8 cellular contexts compared by ENCODE assay signal in the genomic region with DNA sequence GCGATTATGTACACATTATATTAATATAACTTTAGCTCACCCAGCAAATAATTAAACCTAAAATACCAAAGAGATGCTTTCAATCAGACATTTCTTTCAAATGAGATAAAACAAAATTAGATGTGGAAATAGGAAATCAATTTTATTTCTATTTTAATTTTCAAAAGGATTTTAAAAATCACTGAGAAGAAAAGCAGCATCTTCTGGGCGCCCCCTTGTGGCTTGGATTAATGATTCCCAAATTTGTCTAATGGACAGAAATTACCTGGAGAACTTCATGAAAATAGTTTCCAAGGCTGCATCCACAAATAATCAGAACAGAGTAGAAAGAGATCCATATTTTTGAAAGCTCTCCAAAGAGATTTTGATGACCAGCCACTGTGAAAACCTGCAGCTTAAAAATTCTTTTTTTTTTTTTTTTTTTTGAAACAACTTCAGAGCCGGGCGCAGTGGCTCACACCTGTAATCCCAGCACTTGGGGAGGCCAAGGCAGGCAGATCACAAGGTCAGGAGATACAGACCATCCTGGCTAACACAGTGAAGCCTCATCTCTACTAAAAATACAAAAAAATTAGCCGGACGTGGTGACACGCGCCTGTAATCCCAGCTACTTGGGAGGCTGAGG. TPM values are rescaled to one million over a fixed set of nuclear protein-coding genes. Genes with fewer than 3 reads are reported as not detected.
DNase-seq lines count a peak whose midpoint lies in the region; ATAC-seq, FAIRE-seq and TF ChIP-seq lines count a peak whose summit lies in the region.

No MANE protein-coding gene starts in this region.

- no peak for FAIRE-seq in K562 (lab: Jason Lieb, UNC)

- H3K36me3 Mint-ChIP-seq in natural killer cell, result no peaks in the 10 kb centered on the region
- H3K36me3 Mint-ChIP-seq in natural killer cell treated with Interleukin-12 subunit alpha and Interleukin-12 subunit beta and Interleukin-15 and Interleukin-18, amount 100 ng/mL, for 72 hours, result no peaks in the 10 kb centered on the region

- TF ChIP-seq EP300 in K562 (IDR thresholded peaks at IDR 0.05; ENCODE audit: low read length), result no peak

- no peak for TF ChIP-seq POLR2A in K562 (conservative IDR thresholded peaks at IDR 0.05)

- no peaks in the 10 kb centered on the region for H3K9me1 ChIP-seq in K562 (ENCODE audit: control insufficient read depth, insufficient read depth, low read length)

- in situ Hi-C loops in K562 (cut with MboI), result loop anchor here (25.0 kb wide), 2 partner anchors 443 to 532 kb away; no protein-coding TSS in a partner anchor

- TF ChIP-seq CTCF in natural killer cell (IDR thresholded peaks at IDR 0.05) (peak; percentile 89), OCI-LY7 (conservative IDR thresholded peaks at IDR 0.05; ENCODE audit: low read length) (peak; percentile 97), K562 (IDR thresholded peaks at IDR 0.05 in 2 of 3, conservative IDR thresholded peaks at IDR 0.05 in 1 of 3; ENCODE audit: insufficient read depth in 2 of 3, low read depth in 1 of 3, low read length in 3 of 3) (peak; percentile 29 to 66 (median 37); a peak in 4 of 6 replicates), kidney epithelial cell (IDR thresholded peaks at IDR 0.05; ENCODE audit: insufficient read depth, low read length, poor library complexity, severe bottlenecking) (peak; percentile 67)

- BruUV-seq in OCI-LY7 (replicated peaks; lab: Mats Ljungman, UMichigan) (no TSS peak), K562 (replicated peaks; lab: Mats Ljungman, UMichigan) (no TSS peak)

- H3K27me3 Mint-ChIP-seq in natural killer cell (ENCODE audit: low read depth in 2 of 2), result no peaks in the 10 kb centered on the region
- no peaks in the 10 kb centered on the region for H3K27me3 Mint-ChIP-seq in natural killer cell treated with Interleukin-12 subunit alpha and Interleukin-12 subunit beta and Interleukin-15 and Interleukin-18, amount 100 ng/mL, for 72 hours

- H3K4me3 ChIP-seq in OCI-LY7 (ENCODE audit: low read depth, low read length, poor library complexity, severe bottlenecking) (no peak overlapping the region), K562 (no peak overlapping the region), kidney epithelial cell (ENCODE audit: low read depth, low read length) (no peak overlapping the region), aorta (ENCODE audit: low read length in 2 of 2) (no peak overlapping the region)

- H3K9me3 ChIP-seq in OCI-LY7 (ENCODE audit: low read length) (no peaks in the 10 kb centered on the region), K562 (replicated peaks; ENCODE audit: control insufficient read depth, insufficient read depth, low read depth, low read length) (no peaks in the 10 kb centered on the region), aorta (ENCODE audit: control insufficient read depth, low read length) (no peaks in the 10 kb centered on the region)

- POLR2A ChIA-PET in OCI-LY7 (lab: Charles Lee), result interaction anchor here (0.5 to 1.1 kb wide), 8 partner anchors 8 to 329 kb away, joined by 3 to 6 read pairs (median 4); no protein-coding TSS in a partner anchor
- POLR2A ChIA-PET in K562 (lab: Yijun Ruan, JAX), result no interaction called here

- H3K9me2 ChIP-seq in OCI-LY7 (ENCODE audit: insufficient read depth, low read length), result no peaks in the 10 kb centered on the region

- CTCF ChIA-PET in OCI-LY7 (lab: Charles Lee; ENCODE audit: unreplicated experiment), result interaction anchor here (1.1 to 2.6 kb wide), 2 partner anchors 10 to 12 kb away, joined by 3 to 7 read pairs; no protein-coding TSS in a partner anchor
- CTCF ChIA-PET in K562 (lab: Yijun Ruan, JAX; ENCODE audit: low intra/inter-chr PET ratio), result interaction anchor here (0.7 kb wide), 1 partner anchor 213 kb away, joined by 3 read pairs; no protein-coding TSS in a partner anchor

- no peaks in the 10 kb centered on the region for H3K4me1 ChIP-seq in OCI-LY7 (ENCODE audit: insufficient read depth, low read length, poor library complexity, severe bottlenecking)
- H3K4me1 ChIP-seq in K562 (replicated peaks in 1 of 2; ENCODE audit: control insufficient read depth in 2 of 2, insufficient read depth in 2 of 2, low read length in 2 of 2), result no peaks in the 10 kb centered on the region
- peaks cover 0 to 4% of the 10 kb centered on the region in 2 donors for H3K4me1 ChIP-seq in aorta (ENCODE audit: control insufficient read depth in 1 of 2, insufficient read depth in 2 of 2, low read length in 2 of 2)

- ATAC-seq in natural killer cell (no peak), K562 (no peak), aorta (ENCODE audit: low FRiP score) (no peak)
- no peak for ATAC-seq in natural killer cell treated with Interleukin-12 subunit alpha and Interleukin-12 subunit beta and Interleukin-15 and Interleukin-18, amount 100 ng/mL, for 72 hours

- H2AFZ ChIP-seq in OCI-LY7 (ENCODE audit: low read length) (no peak overlapping the region), K562 (ENCODE audit: low read depth, low read length) (no peak overlapping the region)

- H3K4me2 ChIP-seq in OCI-LY7 (ENCODE audit: low read length) (no peak overlapping the region), K562 (ENCODE audit: insufficient read depth, low read length) (no peak overlapping the region)

- WGBS in K562 (ENCODE audit: insufficient coverage, low coverage, missing lambda C conversion rate), result 50% methylated on average over 6 of the region's 8 CpGs
- WGBS in aorta, 2 donors, result 82 to 83% methylated on average over 8 of the region's 8 CpGs

- peaks cover 10 to 15% of the 10 kb centered on the region in 2 donors for H3K4me1 Mint-ChIP-seq in natural killer cell
- peaks cover 10 to 12% of the 10 kb centered on the region in 2 donors for H3K4me1 Mint-ChIP-seq in natural killer cell treated with Interleukin-12 subunit alpha and Interleukin-12 subunit beta and Interleukin-15 and Interleukin-18, amount 100 ng/mL, for 72 hours (ENCODE audit: low read depth in 2 of 2)

- intact Hi-C loops in natural killer cell (cut with micrococcal nuclease) (loop anchor here (1.0 to 5.0 kb wide), 2 partner anchors 77 to 215 kb away; no protein-coding TSS in a partner anchor), OCI-LY7 (cut with micrococcal nuclease; ENCODE audit: unreplicated experiment) (loop anchor here (1.0 to 2.0 kb wide), 2 partner anchors 190 to 215 kb away; no protein-coding TSS in a partner anchor), K562 (cut with micrococcal nuclease) (loop anchor here (5.0 kb wide), 1 partner anchor 532 kb away; no protein-coding TSS in a partner anchor), aorta (cut with DNase I) (loop anchor here in 1 of 2 donors (10.0 kb wide), 1 partner anchor 456 kb away; no protein-coding TSS in a partner anchor)

- no peak overlapping the region for H3K27ac Mint-ChIP-seq in natural killer cell
- H3K27ac Mint-ChIP-seq in natural killer cell treated with Interleukin-12 subunit alpha and Interleukin-12 subunit beta and Interleukin-15 and Interleukin-18, amount 100 ng/mL, for 72 hours, result no peak overlapping the region

- no peaks in the 10 kb centered on the region for H4K20me1 ChIP-seq in OCI-LY7 (ENCODE audit: insufficient read depth, low read length)
- no peaks in the 10 kb centered on the region for H4K20me1 ChIP-seq in K562 (replicated peaks; ENCODE audit: control insufficient read depth, insufficient read depth, low read length)

- no peak overlapping the region for H3K9ac ChIP-seq in K562 (ENCODE audit: insufficient read depth in 1 of 2, low read depth in 2 of 2, low read length in 2 of 2)

- no peak overlapping the region for H3K27ac ChIP-seq in OCI-LY7 (ENCODE audit: low read depth, low read length, poor library complexity, severe bottlenecking)
- no peak overlapping the region for H3K27ac ChIP-seq in K562 (ENCODE audit: extremely low read depth, low read depth, low read length)
- no peak overlapping the region for H3K27ac ChIP-seq in aorta (ENCODE audit: low read depth in 1 of 2, low read length in 2 of 2)

- no peak for DNase-seq in natural killer cell
- DNase-seq in natural killer cell treated with Interleukin-12 subunit alpha and Interleukin-12 subunit beta and Interleukin-15 and Interleukin-18, amount 100 ng/mL, for 72 hours (ENCODE audit: low spot score), result no peak
- DNase-seq in OCI-LY7 (ENCODE audit: low spot score), result peak; percentile 54
- peak; percentile 13 to 45 (median 19) for DNase-seq in K562 (ENCODE audit: extremely low read depth in 1 of 4, low spot score in 3 of 4)
- DNase-seq in kidney epithelial cell (ENCODE audit: low read depth), result no peak
- peak; percentile 14 to 23 for DNase-seq in stimulated activated CD8-positive, alpha-beta memory T cell treated with anti-CD3 and anti-CD28 coated beads, Interleukin-7, amount 100 ng/mL, for 1 hour (ENCODE audit: low read depth in 2 of 2)
- DNase-seq in NCI-H226, result no peak
- DNase-seq in aorta, result no peak

- H3K9me3 Mint-ChIP-seq in natural killer cell, result no peaks in the 10 kb centered on the region
- H3K9me3 Mint-ChIP-seq in natural killer cell treated with Interleukin-12 subunit alpha and Interleukin-12 subunit beta and Interleukin-15 and Interleukin-18, amount 100 ng/mL, for 72 hours, result no peaks in the 10 kb centered on the region

- no peak overlapping the region for H3K4me3 Mint-ChIP-seq in natural killer cell
- no peak overlapping the region for H3K4me3 Mint-ChIP-seq in natural killer cell treated with Interleukin-12 subunit alpha and Interleukin-12 subunit beta and Interleukin-15 and Interleukin-18, amount 100 ng/mL, for 72 hours

- H3K79me2 ChIP-seq in OCI-LY7 (ENCODE audit: insufficient read depth, low read depth, low read length) (no peaks in the 10 kb centered on the region), K562 (ENCODE audit: control insufficient read depth, insufficient read depth, low read length) (no peaks in the 10 kb centered on the region)

- H3K36me3 ChIP-seq in OCI-LY7 (ENCODE audit: insufficient read depth, low read length), result no peaks in the 10 kb centered on the region
- no peaks in the 10 kb centered on the region for H3K36me3 ChIP-seq in K562 (ENCODE audit: control insufficient read depth, insufficient read depth, low read length)
- H3K36me3 ChIP-seq in kidney epithelial cell (ENCODE audit: control insufficient read depth, insufficient read depth, low read length), result no peaks in the 10 kb centered on the region
- H3K36me3 ChIP-seq in aorta (ENCODE audit: control insufficient read depth in 1 of 2, insufficient read depth in 2 of 2, low read length in 1 of 2), result no peaks in the 10 kb centered on the region

- TF ChIP-seq RAD21 in K562 (CRISPR knock-in tag; conservative IDR thresholded peaks at IDR 0.05 in 1 of 2, IDR thresholded peaks at IDR 0.05 in 1 of 2), result peak in 1 of 2 experiments; percentile 50; a peak in 2 of 4 replicates

- peaks cover 0 to 6% of the 10 kb centered on the region in 2 experiments; a peak in 3 of 5 replicates for H3K27me3 ChIP-seq in K562 (ENCODE audit: control insufficient read depth in 2 of 2, insufficient read depth in 2 of 2, low read length in 2 of 2)
- no peaks in the 10 kb centered on the region for H3K27me3 ChIP-seq in kidney epithelial cell (ENCODE audit: control insufficient read depth, insufficient read depth, low read length)
- H3K27me3 ChIP-seq in aorta (ENCODE audit: control insufficient read depth in 1 of 2, insufficient read depth in 2 of 2, low read length in 1 of 2), result no peaks in the 10 kb centered on the region

RNA-seq across cellular contexts. Expression of a gene that starts 50.9 kb away (rescaled TPM):
- 100 to 1,000 TPM; 204 to 326 (median 230) TPM for total RNA-seq in natural killer cell
- 10 to 100 TPM; 39.8 to 63.7 TPM for total RNA-seq in natural killer cell treated with Interleukin-12 subunit alpha and Interleukin-12 subunit beta and Interleukin-15 and Interleukin-18, amount 100 ng/mL, for 72 hours
- 0.90 and 1.8 TPM in 2 replicates for total RNA-seq in OCI-LY7 (2014; rRNA removed; shearing (Covaris generic))
- 3.9 and 4.8 TPM in 2 replicates for total RNA-seq in OCI-LY7 (2022)
- 125 and 149 TPM in 2 replicates for total RNA-seq in K562 (2011; cell fraction: chromatin; rRNA removed; ENCODE audit: low replicate concordance)
- 48.0 and 84.4 TPM in 2 replicates for total RNA-seq in K562 (2011; cell fraction: nucleolus; rRNA removed)
- total RNA-seq in K562 (2011; cell fraction: nucleoplasm; rRNA removed), result 87.5 and 104 TPM in 2 replicates
- 8.2 and 12.2 TPM in 2 replicates for total RNA-seq in K562 (2014; rRNA removed)
- total RNA-seq in K562 (2014; rRNA removed; fragmentation: Illumina TruSeq; extraction: Trizol), result 13.6 and 15.8 TPM in 2 replicates
- 14.2 and 14.4 TPM in 2 replicates for total RNA-seq in K562 (2015; rRNA removed; fragmentation: Illumina TruSeq; extraction: Trizol)
- total RNA-seq in K562 (2021), result 12.7 and 15.8 TPM in 2 replicates
- 26.3 and 29.9 TPM in 2 replicates for polyA plus RNA-seq in K562 (2011; rRNA removed)
- 18.2 and 27.8 TPM in 2 replicates for polyA plus RNA-seq in K562 (2011; cell fraction: cytosol; rRNA removed)
- polyA plus RNA-seq in K562 (2011; cell fraction: nucleus; rRNA removed), result 29.7 and 36.2 TPM in 2 replicates
- 21.0 and 30.6 TPM in 2 replicates for polyA plus RNA-seq in K562 (2012)
- polyA plus RNA-seq in K562 (2014; fragmentation: Illumina TruSeq; extraction: Trizol), result 14.7 and 15.4 TPM in 2 replicates
- polyA plus RNA-seq in K562 (2014; fragmentation: Nextera tagmentation; extraction: Ambion mirVana), result 1 to 10 TPM; 5.4 to 5.9 TPM
- 9.9 and 10.3 TPM in 2 replicates for polyA plus RNA-seq in K562 (2014; rRNA removed)
- 51.8 and 52.9 TPM in 2 replicates for polyA minus RNA-seq in K562 (2011; rRNA and poly(A)+ RNA removed)
- polyA minus RNA-seq in K562 (2011; cell fraction: cytosol; rRNA and poly(A)+ RNA removed), result 23.4 and 23.6 TPM in 2 replicates
- 33.5 and 48.8 TPM in 2 replicates for polyA minus RNA-seq in K562 (2011; cell fraction: nucleus; rRNA and poly(A)+ RNA removed)
- 35.8 and 41.8 TPM in 2 replicates for total RNA-seq in kidney epithelial cell
- total RNA-seq in aorta, result 100 to 1,000 TPM; 101 to 122 TPM
- 1 to 10 TPM; 5.4 to 8.4 TPM for polyA plus RNA-seq in aorta

Comparison
In these comparisons a context has a peak if more than half of its experiments do, and no peak if none do; other contexts are left out.
1. DNase-seq: peak in OCI-LY7 (single experiment), K562 (4 of 4) and stimulated activated CD8-positive, alpha-beta memory T cell treated with anti-CD3 and anti-CD28 coated beads, Interleukin-7, amount 100 ng/mL, for 1 hour (2 of 2); none in natural killer cell (single experiment), natural killer cell treated with Interleukin-12 subunit alpha and Interleukin-12 subunit beta and Interleukin-15 and Interleukin-18, amount 100 ng/mL, for 72 hours (single experiment), kidney epithelial cell (single experiment), NCI-H226 (single experiment) and aorta (0 of 2).
2. CTCF ChIP-seq: peak in every context shown above with its lines; median percentile 97 in OCI-LY7; 89 in natural killer cell; 67 in kidney epithelial cell; 37 in K562.